ENCODE assay signal across 14 cellular contexts in genomic region chr13:103694033-103694432, GRCh38.
"Had no signal": no experiment of that assay in that cellular context is flagged by ENCODE, and none has a peak within 500 bp of the region (broad histone marks: within the 10 kb centered on the region; RNA-seq: fewer than 3 reads in every experiment).

No MANE protein-coding gene starts in this region.

- H3K4me1 ChIP-seq: breast epithelium, right atrium auricular region, tibial artery, uterus had no signal

- H3K4me3 ChIP-seq: breast epithelium, right atrium auricular region, tibial artery, uterus had no signal

- H3K27me3 ChIP-seq: breast epithelium, right atrium auricular region, tibial artery, uterus had no signal

- H3K36me3 ChIP-seq: breast epithelium, right atrium auricular region, tibial artery, uterus had no signal

- H3K27ac ChIP-seq: breast epithelium, right atrium auricular region, tibial artery, uterus had no signal

- H3K9me3 Mint-ChIP-seq: stimulated activated memory B cell treated with anti-CD40 and anti-IgM and Interleukin-4, amounts not matched to agents 10 μg/mL and 1 μg/mL and 100 μg/mL, for 72 hours had no signal

- ATAC-seq: activated CD8-positive, alpha-beta memory T cell treated with anti-CD3 and anti-CD28 coated beads, Interleukin-2, amount 10 ng/mL, durations not matched to agents 7 days and 5 days; esophagus mucosa; stimulated activated memory B cell treated with anti-CD40 and anti-IgM and Interleukin-4, amounts not matched to agents 10 μg/mL and 1 μg/mL and 100 μg/mL, for 72 hours had no signal

- DNase-seq: activated CD4-positive, alpha-beta T cell treated with anti-CD3 and anti-CD28 coated beads for 1 hour; activated CD4-positive, alpha-beta T cell treated with anti-CD3 and anti-CD28 coated beads, Interleukin-2, amount 50 U/mL, for 48 hours; activated CD8-positive, alpha-beta memory T cell treated with anti-CD3 and anti-CD28 coated beads, Interleukin-2, amount 10 ng/mL, durations not matched to agents 7 days and 5 days; activated naive CD4-positive, alpha-beta T cell; activated T-cell treated with anti-CD3 and anti-CD28 coated beads, Interleukin-2, amount 50 U/mL, for 48 hours; aorta; naive B cell; tibial artery; uterus had no signal

- H3K27ac Mint-ChIP-seq: activated CD8-positive, alpha-beta memory T cell treated with anti-CD3 and anti-CD28 coated beads, Interleukin-2, amount 10 ng/mL, durations not matched to agents 7 days and 5 days; mesothelial cell of epicardium; naive B cell; stimulated activated memory B cell treated with anti-CD40 and anti-IgM and Interleukin-4, amounts not matched to agents 10 μg/mL and 1 μg/mL and 100 μg/mL, for 72 hours had no signal

- H3K4me1 Mint-ChIP-seq: activated CD8-positive, alpha-beta memory T cell treated with anti-CD3 and anti-CD28 coated beads, Interleukin-2, amount 10 ng/mL, durations not matched to agents 7 days and 5 days; naive B cell; stimulated activated memory B cell treated with anti-CD40 and anti-IgM and Interleukin-4, amounts not matched to agents 10 μg/mL and 1 μg/mL and 100 μg/mL, for 72 hours had no signal

- H3K27me3 Mint-ChIP-seq: activated CD8-positive, alpha-beta memory T cell treated with anti-CD3 and anti-CD28 coated beads, Interleukin-2, amount 10 ng/mL, durations not matched to agents 7 days and 5 days; naive B cell; stimulated activated memory B cell treated with anti-CD40 and anti-IgM and Interleukin-4, amounts not matched to agents 10 μg/mL and 1 μg/mL and 100 μg/mL, for 72 hours had no signal

- H3K4me3 Mint-ChIP-seq: activated CD8-positive, alpha-beta memory T cell treated with anti-CD3 and anti-CD28 coated beads, Interleukin-2, amount 10 ng/mL, durations not matched to agents 7 days and 5 days; mesothelial cell of epicardium; naive B cell; stimulated activated memory B cell treated with anti-CD40 and anti-IgM and Interleukin-4, amounts not matched to agents 10 μg/mL and 1 μg/mL and 100 μg/mL, for 72 hours had no signal

- H3K36me3 Mint-ChIP-seq: activated CD8-positive, alpha-beta memory T cell treated with anti-CD3 and anti-CD28 coated beads, Interleukin-2, amount 10 ng/mL, durations not matched to agents 7 days and 5 days; naive B cell; stimulated activated memory B cell treated with anti-CD40 and anti-IgM and Interleukin-4, amounts not matched to agents 10 μg/mL and 1 μg/mL and 100 μg/mL, for 72 hours had no signal
